ENCODE assay signal across 15 cellular contexts in the genomic region with DNA sequence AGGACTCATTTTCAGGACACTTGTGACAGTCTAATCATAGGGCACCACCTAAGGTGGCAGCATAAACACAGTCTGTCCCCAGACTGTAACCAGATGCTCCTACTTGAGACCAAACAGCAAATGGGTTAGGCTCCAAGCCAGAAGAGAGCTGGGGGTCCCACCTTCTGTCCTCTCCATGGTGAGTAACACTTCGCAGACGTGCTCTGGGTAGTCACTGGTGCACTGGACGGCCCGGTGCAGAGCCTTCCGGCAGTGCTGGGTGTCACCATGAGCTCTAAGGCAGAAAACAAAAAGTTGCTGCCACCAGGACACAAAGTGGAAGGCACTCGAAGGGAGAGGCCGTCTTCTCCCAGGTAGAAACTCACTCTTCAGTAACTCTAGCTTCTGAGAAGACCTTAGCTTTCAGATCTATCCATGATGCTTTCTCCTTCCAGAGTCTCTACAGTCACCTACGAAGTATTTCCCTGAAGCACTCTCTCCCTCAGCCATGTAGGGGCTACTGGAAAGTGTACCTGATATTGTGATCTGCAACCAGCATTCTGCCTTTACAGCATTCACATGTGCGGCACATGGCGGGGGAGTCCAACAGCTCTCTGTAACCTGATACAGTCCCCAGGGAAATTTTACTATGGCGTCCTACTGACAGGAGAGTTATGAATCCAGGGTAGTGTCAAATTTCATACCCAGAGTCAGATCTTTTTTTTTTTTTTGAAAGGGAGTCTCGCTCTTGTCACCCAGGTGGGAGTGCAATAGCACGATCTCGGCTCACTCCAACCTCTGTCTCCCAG. TPM values are rescaled to one million over a fixed set of nuclear protein-coding genes. Genes with fewer than 3 reads are reported as not detected.
A peak's percentile ranks its signal among the peaks of the same experiment; 100 is the strongest.
DNase-seq lines count a peak whose midpoint lies in the region; ATAC-seq and TF ChIP-seq lines count a peak whose summit lies in the region.
"Had no signal": no experiment of that assay in that cellular context is flagged by ENCODE, and none has a peak within 500 bp of the region (broad histone marks: within the 10 kb centered on the region; RNA-seq: fewer than 3 reads in every experiment).

No MANE protein-coding gene starts in this region.

- no peak for ATAC-seq in stimulated activated memory B cell treated with anti-CD40 and anti-IgM and Interleukin-4, amounts not matched to agents 10 μg/mL and 1 μg/mL and 100 μg/mL, for 72 hours
- ATAC-seq: gastroesophageal sphincter had no signal

- no peaks in the 10 kb centered on the region for H3K27me3 Mint-ChIP-seq in stimulated activated memory B cell treated with anti-CD40 and anti-IgM and Interleukin-4, amounts not matched to agents 10 μg/mL and 1 μg/mL and 100 μg/mL, for 72 hours
- H3K27me3 Mint-ChIP-seq: progenitor cell of endocrine pancreas had no signal

- H3K4me3 ChIP-seq in colonic mucosa = no peak overlapping the region
- H3K4me3 ChIP-seq: gastroesophageal sphincter, SJSA1, stomach had no signal

- no peak overlapping the region for H3K4me3 Mint-ChIP-seq in stimulated activated memory B cell treated with anti-CD40 and anti-IgM and Interleukin-4, amounts not matched to agents 10 μg/mL and 1 μg/mL and 100 μg/mL, for 72 hours

- H3K36me3 ChIP-seq in colonic mucosa = peaks cover 34% of the 10 kb centered on the region

- no peaks in the 10 kb centered on the region for H3K9me3 Mint-ChIP-seq in stimulated activated memory B cell treated with anti-CD40 and anti-IgM and Interleukin-4, amounts not matched to agents 10 μg/mL and 1 μg/mL and 100 μg/mL, for 72 hours

- H3K27me3 ChIP-seq in colonic mucosa = no peaks in the 10 kb centered on the region
- H3K27me3 ChIP-seq: gastroesophageal sphincter, SJSA1, stomach had no signal

- H3K27ac Mint-ChIP-seq in stimulated activated memory B cell treated with anti-CD40 and anti-IgM and Interleukin-4, amounts not matched to agents 10 μg/mL and 1 μg/mL and 100 μg/mL, for 72 hours = no peak overlapping the region
- H3K27ac Mint-ChIP-seq: progenitor cell of endocrine pancreas had no signal

- no peaks in the 10 kb centered on the region for H3K4me1 ChIP-seq in colonic mucosa
- H3K4me1 ChIP-seq: gastroesophageal sphincter, SJSA1, stomach had no signal

- H3K27ac ChIP-seq in colonic mucosa = no peak overlapping the region
- H3K27ac ChIP-seq: gastroesophageal sphincter, SJSA1, stomach had no signal

- H3K36me3 Mint-ChIP-seq in stimulated activated memory B cell treated with anti-CD40 and anti-IgM and Interleukin-4, amounts not matched to agents 10 μg/mL and 1 μg/mL and 100 μg/mL, for 72 hours = peaks cover 74% of the 10 kb centered on the region

- intact Hi-C loops in colonic mucosa (cut with DNase I) = no loop called here

- no peaks in the 10 kb centered on the region for H3K9me3 ChIP-seq in colonic mucosa
- H3K9me3 ChIP-seq: gastroesophageal sphincter, SJSA1, stomach had no signal

- DNase-seq in DMS 273 treated with DMSO at 0.1 percent for 48 hours (lab: John Stamatoyannopoulos, UW) (peak; percentile 26), NCI-H1092 (lab: John Stamatoyannopoulos, UW) (peak; percentile 17), NCI-H2171 treated with DMSO at 0.1 percent for 48 hours (lab: John Stamatoyannopoulos, UW) (peak; percentile 100), islet precursor cell (peak; percentile 48), T-helper 2 cell (no peak), NOMO-1 treated with DMSO at 0.1 percent for 48 hours (lab: John Stamatoyannopoulos, UW; ENCODE audit: unreplicated experiment) (no peak), colonic mucosa (no peak)
- DNase-seq: activated CD4-positive, alpha-beta T cell treated with anti-CD3 and anti-CD28 coated beads, Interleukin-2, amount 50 U/mL, for 4 hours; amygdala; stimulated activated CD4-positive, alpha-beta T cell treated with anti-CD3 and anti-CD28 coated beads, Interleukin-12 subunit alpha, Interleukin-12 subunit beta, amount 100 ng/mL, for 4 hours; stomach had no signal

- H3K4me1 Mint-ChIP-seq in stimulated activated memory B cell treated with anti-CD40 and anti-IgM and Interleukin-4, amounts not matched to agents 10 μg/mL and 1 μg/mL and 100 μg/mL, for 72 hours = peaks cover 4% of the 10 kb centered on the region

- no peak for TF ChIP-seq CTCF in colonic mucosa (IDR thresholded peaks at IDR 0.05)

- H3K9ac ChIP-seq in colonic mucosa (ENCODE audit: low read depth in 2 of 2, low read length in 2 of 2) = no peak overlapping the region

RNA-seq across cellular contexts. Expression of gene FICD, which starts 17.2 kb away (rescaled TPM):
- total RNA-seq in colonic mucosa = 1 to 10 TPM; 3.5 to 6.2 TPM

RNA-seq across cellular contexts. Expression of gene SART3, which starts 28.7 kb away (rescaled TPM):
- total RNA-seq in colonic mucosa = 10 to 100 TPM; 41.1 to 64.9 TPM

RNA-seq across cellular contexts. Expression of gene ISCU, which starts 30.1 kb away (rescaled TPM):
- total RNA-seq in colonic mucosa = 10 to 100 TPM; 93.7 to 97.5 TPM

Comparison
In these comparisons a context has a peak if more than half of its experiments do, and no peak if none do; other contexts are left out.
1. DNase-seq: peak in DMS 273 treated with DMSO at 0.1 percent for 48 hours (single experiment), NCI-H1092 (single experiment), NCI-H2171 treated with DMSO at 0.1 percent for 48 hours (single experiment) and islet precursor cell (single experiment); none in T-helper 2 cell (0 of 5), NOMO-1 treated with DMSO at 0.1 percent for 48 hours (single experiment) and colonic mucosa (single experiment).